Comparison of ENCODE assay signal across 26 cellular contexts in genomic region chr4:102454981-102455690, GRCh38. TPM values are rescaled to one million over a fixed set of nuclear protein-coding genes. Genes with fewer than 3 reads are reported as not detected.
A peak's percentile ranks its signal among the peaks of the same experiment; 100 is the strongest.
DNase-seq lines count a peak whose midpoint lies in the region; ATAC-seq, FAIRE-seq and TF ChIP-seq lines count a peak whose summit lies in the region.
"Had no signal": no experiment of that assay in that cellular context is flagged by ENCODE, and none has a peak within 500 bp of the region (broad histone marks: within the 10 kb centered on the region; RNA-seq: fewer than 3 reads in every experiment).

No MANE protein-coding gene starts in this region.

- H3K4me3 Mint-ChIP-seq in WTC11: no peak overlapping the region
- peak overlapping the region; percentile 17 to 26 for H3K4me3 Mint-ChIP-seq in stimulated activated naive B cell treated with anti-CD40 and anti-IgM and Interleukin-4, amounts not matched to agents 10 μg/mL and 1 μg/mL and 100 μg/mL, for 72 hours
- H3K4me3 Mint-ChIP-seq: B cell; CD8-positive, alpha-beta T cell; HFFc6 had no signal

- no peaks in the 10 kb centered on the region for H3K36me3 ChIP-seq in kidney (ENCODE audit: control insufficient read depth in 1 of 2, insufficient read depth in 2 of 2, low read length in 2 of 2)
- no peaks in the 10 kb centered on the region for H3K36me3 ChIP-seq in trophoblast cell (ENCODE audit: control insufficient read depth in 1 of 2, insufficient read depth in 2 of 2, low read length in 2 of 2)
- H3K36me3 ChIP-seq: HAP-1 had no signal

- H2AK5ac ChIP-seq in trophoblast cell (ENCODE audit: low read length): no peak overlapping the region

- no peaks in the 10 kb centered on the region for H3K79me1 ChIP-seq in trophoblast cell (ENCODE audit: low read length)

- H3K9me3 Mint-ChIP-seq in WTC11: peaks cover 6% of the 10 kb centered on the region
- peaks cover 2 to 10% of the 10 kb centered on the region in 2 donors for H3K9me3 Mint-ChIP-seq in stimulated activated naive B cell treated with anti-CD40 and anti-IgM and Interleukin-4, amounts not matched to agents 10 μg/mL and 1 μg/mL and 100 μg/mL, for 72 hours

- no peak overlapping the region for H2BK120ac ChIP-seq in trophoblast cell (ENCODE audit: insufficient read depth, low read length, poor library complexity)

- no peak overlapping the region for H3K14ac ChIP-seq in trophoblast cell (ENCODE audit: low read length)

- no peaks in the 10 kb centered on the region for H3K4me1 ChIP-seq in kidney (ENCODE audit: control insufficient read depth in 1 of 2, insufficient read depth in 1 of 2, low read depth in 1 of 2, low read length in 2 of 2)
- no peaks in the 10 kb centered on the region for H3K4me1 ChIP-seq in right cardiac atrium (ENCODE audit: control insufficient read depth, insufficient read depth, low read length)
- no peaks in the 10 kb centered on the region for H3K4me1 ChIP-seq in trophoblast cell (ENCODE audit: control insufficient read depth in 1 of 2, insufficient read depth in 2 of 2, low read length in 2 of 2)
- H3K4me1 ChIP-seq: A549, HAP-1 had no signal

- intact Hi-C loops in kidney (cut with DNase I) (no loop called here), right cardiac atrium (cut with DNase I) (loop anchor here in 3 of 4 donors (10.0 kb wide), 4 partner anchors 150 to 560 kb away; partner anchors contain the start of gene SLC9B1 (in 1 of the 3))

- H4K12ac ChIP-seq in trophoblast cell (ENCODE audit: low read depth, low read length): no peak overlapping the region

- CTCF ChIA-PET in WTC11 (lab: Charles Lee): interaction anchor here (1.6 to 2.5 kb wide), 2 partner anchors 123 to 171 kb away, joined by 4 to 8 read pairs; no protein-coding TSS in a partner anchor

- H3K9ac ChIP-seq in kidney (ENCODE audit: low read length in 2 of 2): no peak overlapping the region
- H3K9ac ChIP-seq in trophoblast cell (ENCODE audit: low read length): no peak overlapping the region
- H3K9ac ChIP-seq: KMS-11 had no signal

- H3K4me2 ChIP-seq in trophoblast cell (ENCODE audit: low read length): no peak overlapping the region
- H3K4me2 ChIP-seq: A549, KMS-11 had no signal

- no peak overlapping the region for H2AFZ ChIP-seq in trophoblast cell (ENCODE audit: insufficient read depth, low read length, poor library complexity)

- H3K27ac Mint-ChIP-seq in WTC11: no peak overlapping the region
- H3K27ac Mint-ChIP-seq in stimulated activated naive B cell treated with anti-CD40 and anti-IgM and Interleukin-4, amounts not matched to agents 10 μg/mL and 1 μg/mL and 100 μg/mL, for 72 hours: peak overlapping the region; percentile 37
- H3K27ac Mint-ChIP-seq: B cell; CD8-positive, alpha-beta T cell; HFFc6 had no signal

- no peak overlapping the region for H3K27ac ChIP-seq in kidney (ENCODE audit: low read depth in 2 of 2, low read length in 2 of 2)
- H3K27ac ChIP-seq in right cardiac atrium (ENCODE audit: low read length): no peak overlapping the region
- H3K27ac ChIP-seq in trophoblast cell (ENCODE audit: low read depth, low read length): no peak overlapping the region
- H3K27ac ChIP-seq: A549, C4-2B, KMS-11, RWPE1 had no signal

- TF ChIP-seq CTCF in WTC11 (IDR thresholded peaks at IDR 0.05) (no peak), kidney (IDR thresholded peaks at IDR 0.05; ENCODE audit: borderline replicate concordance, extremely low read depth, insufficient read depth) (no peak)

- POLR2A ChIA-PET in WTC11 (lab: Charles Lee): no interaction called here

- no peak overlapping the region for H3K23ac ChIP-seq in trophoblast cell (ENCODE audit: low read length)

- H3K9me3 ChIP-seq in kidney (ENCODE audit: control insufficient read depth in 1 of 2, low read length in 2 of 2): no peaks in the 10 kb centered on the region
- no peaks in the 10 kb centered on the region for H3K9me3 ChIP-seq in right cardiac atrium (ENCODE audit: control insufficient read depth, low read length)
- H3K9me3 ChIP-seq in trophoblast cell (ENCODE audit: insufficient read depth, low read depth, low read length): no peaks in the 10 kb centered on the region
- H3K9me3 ChIP-seq: A549, HAP-1 had no signal

- no peaks in the 10 kb centered on the region for H3K36me3 Mint-ChIP-seq in WTC11
- peaks cover 2 to 6% of the 10 kb centered on the region in 2 donors for H3K36me3 Mint-ChIP-seq in stimulated activated naive B cell treated with anti-CD40 and anti-IgM and Interleukin-4, amounts not matched to agents 10 μg/mL and 1 μg/mL and 100 μg/mL, for 72 hours
- H3K36me3 Mint-ChIP-seq: CD8-positive, alpha-beta T cell had no signal

- H3K4me1 Mint-ChIP-seq in WTC11: peaks cover 6% of the 10 kb centered on the region; the same call in 1 of the 2 replicates
- peaks cover 27 to 51% of the 10 kb centered on the region in 2 donors for H3K4me1 Mint-ChIP-seq in stimulated activated naive B cell treated with anti-CD40 and anti-IgM and Interleukin-4, amounts not matched to agents 10 μg/mL and 1 μg/mL and 100 μg/mL, for 72 hours

- peak; percentile 13 for DNase-seq in GM04504 (ENCODE audit: low read depth)
- DNase-seq in WTC11 (ENCODE audit: low spot score): no peak
- peak; percentile 41 for DNase-seq in kidney
- DNase-seq in stimulated activated naive B cell treated with anti-CD40 and anti-IgM and Interleukin-4, amounts not matched to agents 10 μg/mL and 1 μg/mL and 100 μg/mL, for 72 hours: no peak
- no peak for DNase-seq in right cardiac atrium
- no peak for DNase-seq in trophoblast cell
- DNase-seq in G401 (ENCODE audit: low spot score): no peak
- DNase-seq: Calu3; CD8-positive, alpha-beta T cell; GOT3; HFFc6; IMR-90; NCI-H1048; NCI-H1417; NCI-H1694; NCI-H2029 treated with DMSO at 0.1 percent for 48 hours; NCI-H446 treated with DMSO at 0.1 percent for 48 hours; NCI-H526; NCI-H82; SHP77 had no signal

- no peak overlapping the region for H4K91ac ChIP-seq in trophoblast cell (ENCODE audit: low read depth, low read length)

- no peak overlapping the region for H2BK5ac ChIP-seq in trophoblast cell (ENCODE audit: low read depth, low read length, poor library complexity)

- no peaks in the 10 kb centered on the region for H3K27me3 Mint-ChIP-seq in WTC11 (ENCODE audit: low read depth)
- H3K27me3 Mint-ChIP-seq in stimulated activated naive B cell treated with anti-CD40 and anti-IgM and Interleukin-4, amounts not matched to agents 10 μg/mL and 1 μg/mL and 100 μg/mL, for 72 hours: peaks cover 0 to 11% of the 10 kb centered on the region in 2 donors

- H3K79me2 ChIP-seq in trophoblast cell (ENCODE audit: control insufficient read depth, insufficient read depth, low read length, poor library complexity): no peaks in the 10 kb centered on the region

- in situ Hi-C loops in G401 (cut with HindIII; ENCODE audit: low sequenced_read_pairs): no loop called here

- ATAC-seq in WTC11: peak; percentile 51; the same call in 1 of the 2 replicates
- peak in 1 of 2 donors; percentile 28 for ATAC-seq in stimulated activated naive B cell treated with anti-CD40 and anti-IgM and Interleukin-4, amounts not matched to agents 10 μg/mL and 1 μg/mL and 100 μg/mL, for 72 hours (replicated peaks)
- no peak for ATAC-seq in right cardiac atrium
- ATAC-seq: A549; CD8-positive, alpha-beta T cell had no signal

- H4K8ac ChIP-seq in trophoblast cell (ENCODE audit: low read depth, low read length): no peak overlapping the region

- H3K27me3 ChIP-seq in right cardiac atrium (ENCODE audit: control insufficient read depth, insufficient read depth) (no peaks in the 10 kb centered on the region), trophoblast cell (ENCODE audit: insufficient read depth, low read length) (no peaks in the 10 kb centered on the region)

- 91% methylated on average over 9 of the region's 9 CpGs for WGBS in right cardiac atrium
- WGBS in trophoblast cell (ENCODE audit: extremely low coverage, insufficient coverage, insufficient read length): no CpG with 5 or more reads among the region's 9 CpGs

- no peak overlapping the region for H3K18ac ChIP-seq in trophoblast cell (ENCODE audit: low read length)

- H3K4ac ChIP-seq in trophoblast cell (ENCODE audit: low read depth, low read length): no peak overlapping the region

- H2BK12ac ChIP-seq in trophoblast cell (ENCODE audit: low read length): no peak overlapping the region

- no peak for FAIRE-seq in kidney (lab: Jason Lieb, UNC)
- FAIRE-seq: A549 had no signal

- no peak overlapping the region for H3K4me3 ChIP-seq in kidney (ENCODE audit: low read length in 2 of 2)
- H3K4me3 ChIP-seq in right cardiac atrium (ENCODE audit: low read length): no peak overlapping the region
- no peak overlapping the region for H3K4me3 ChIP-seq in trophoblast cell (ENCODE audit: low read depth, low read length)
- H3K4me3 ChIP-seq: A549, HAP-1 had no signal

TF ChIP-seq in WTC11, 78 proteins besides CTCF, POLR2A, EP300 and RAD21 (continues in another document):
- TF ChIP-seq ZNF512 (CRISPR knock-in tag; IDR thresholded peaks at IDR 0.05; ENCODE audit: borderline replicate concordance) (no peak), MYBL2 (CRISPR knock-in tag; IDR thresholded peaks at IDR 0.05) (no peak), GRHL2 (CRISPR knock-in tag; IDR thresholded peaks at IDR 0.05; ENCODE audit: insufficient replicate concordance, severe bottlenecking) (no peak), NFE2L1 (CRISPR knock-in tag; IDR thresholded peaks at IDR 0.05) (no peak), SMAD4 (CRISPR knock-in tag; IDR thresholded peaks at IDR 0.05) (no peak), ZBTB21 (CRISPR knock-in tag; IDR thresholded peaks at IDR 0.05; ENCODE audit: borderline replicate concordance) (no peak), TCF7 (CRISPR knock-in tag; IDR thresholded peaks at IDR 0.05; ENCODE audit: low read depth) (no peak)

RNA-seq across cellular contexts. Expression of gene NFKB1, which starts 46.0 kb away (rescaled TPM):
- total RNA-seq in WTC11 (2021): 5.6 to 7.6 TPM (median 5.9 TPM) in 3 replicates
- 56.9 TPM for total RNA-seq in kidney
- polyA plus RNA-seq in kidney (ENCODE audit: insufficient read depth, low read depth, low replicate concordance): 10.1 TPM
- 10 to 100 TPM; 20.7 to 24.0 (median 22.7) TPM for total RNA-seq in right cardiac atrium
- polyA plus RNA-seq in right cardiac atrium: 8.8 TPM
- polyA plus RNA-seq in trophoblast cell (2013): 10.3 and 10.7 TPM in 2 replicates
- 14.6 and 16.6 TPM in 2 replicates for total RNA-seq in G401 (2014; rRNA removed; shearing (Covaris generic))

Comparison
In these comparisons a context has a peak if more than half of its experiments do, and no peak if none do; other contexts are left out.
1. DNase-seq: peak in GM04504 (single experiment) and kidney (single experiment); none in WTC11 (single experiment), stimulated activated naive B cell treated with anti-CD40 and anti-IgM and Interleukin-4, amounts not matched to agents 10 μg/mL and 1 μg/mL and 100 μg/mL, for 72 hours (single experiment), right cardiac atrium (0 of 3), trophoblast cell (0 of 2) and G401 (single experiment).